Comparison of ENCODE assay signal across 8 cellular contexts in genomic region chr3:10164546-10165393, GRCh38. TPM values are rescaled to one million over a fixed set of nuclear protein-coding genes. Genes with fewer than 3 reads are reported as not detected.
A peak's percentile ranks its signal among the peaks of the same experiment; 100 is the strongest.
DNase-seq lines count a peak whose midpoint lies in the region; ATAC-seq and TF ChIP-seq lines count a peak whose summit lies in the region.

Gene IRAK2, plus strand, starts transcription at chr3:10164919. Its CDS starts 36 bp downstream, at chr3:10164955.

- ATAC-seq in GM18517 (IDR thresholded peaks at IDR 0.05; ENCODE audit: unreplicated experiment) (peak; percentile 63), HG03064 (IDR thresholded peaks at IDR 0.05; ENCODE audit: low read depth, unreplicated experiment) (peak; percentile 88), thoracic aorta (ENCODE audit: insufficient number of reproducible peaks, low FRiP score, low read depth) (peak; percentile 81)

- peak; percentile 62 for DNase-seq in A673 (ENCODE audit: low spot score)
- peak; percentile 39 to 65 for DNase-seq in SHP77 (lab: John Stamatoyannopoulos, UW)
- DNase-seq in activated naive CD4-positive, alpha-beta T cell treated with anti-CD3 and anti-CD28 coated beads, Interleukin-2, amount 50 U/mL, for 16 hours: peak; percentile 63
- peak; percentile 75 for DNase-seq in glomerular visceral epithelial cell (ENCODE audit: extremely low spot score)
- peak; percentile 25 for DNase-seq in occipital lobe (lab: John Stamatoyannopoulos, UW)
- DNase-seq in thoracic aorta (ENCODE audit: low spot score): peak; percentile 31

- H3K4me3 ChIP-seq in A673 (ENCODE audit: low read depth, low read length, poor library complexity, severe bottlenecking) (peak within 1 kb of the TSS; percentile 76), thoracic aorta (peak within 1 kb of the TSS; percentile 87)

- H3K27me3 ChIP-seq in A673 (replicated peaks; ENCODE audit: insufficient read depth, low read depth, low read length, poor library complexity): no peaks in the 10 kb centered on the region
- H3K27me3 ChIP-seq in thoracic aorta (replicated peaks; ENCODE audit: insufficient read depth): no peaks in the 10 kb centered on the region

- no TSS peak for BruUV-seq in A673 (replicated peaks; lab: Mats Ljungman, UMichigan)

- intact Hi-C loops in A673 (cut with micrococcal nuclease; ENCODE audit: unreplicated experiment): no loop called here

- H3K36me3 ChIP-seq in A673 (ENCODE audit: insufficient read depth, low read length, poor library complexity, severe bottlenecking) (no peaks in the 10 kb centered on the region), thoracic aorta (no peaks in the 10 kb centered on the region)

- POLR2A ChIA-PET in A673 (lab: Charles Lee; ENCODE audit: low non-redundant PET): no interaction called here

- H3K9me3 ChIP-seq in A673 (ENCODE audit: low read depth, low read length, poor library complexity, severe bottlenecking) (no peaks in the 10 kb centered on the region), thoracic aorta (no peaks in the 10 kb centered on the region)

- peak; percentile 59 for TF ChIP-seq CTCF in A673 (conservative IDR thresholded peaks at IDR 0.05; ENCODE audit: low read depth, low read length)
- peak; percentile 99 for TF ChIP-seq CTCF in thoracic aorta (IDR thresholded peaks at IDR 0.05)

- CTCF ChIA-PET in A673 (lab: Charles Lee): no interaction called here

- H3K4me1 ChIP-seq in A673 (ENCODE audit: insufficient read depth, low read length, poor library complexity, severe bottlenecking) (peaks cover 12% of the 10 kb centered on the region), thoracic aorta (ENCODE audit: control insufficient read depth in 1 of 2, low read depth in 2 of 2) (peaks cover 9 to 15% of the 10 kb centered on the region in 2 donors)

- H3K27ac ChIP-seq in A673 (ENCODE audit: low read depth, low read length, poor library complexity, severe bottlenecking) (no peak within 1 kb of the TSS), thoracic aorta (peak within 1 kb of the TSS; percentile 60 to 85)

RNA-seq across cellular contexts. Expression of gene IRAK2, which starts in this region (rescaled TPM):
- total RNA-seq in A673 (2021): 0.34 and 0.63 TPM in 2 replicates
- 3.7 TPM for total RNA-seq in occipital lobe
- total RNA-seq in thoracic aorta: 10 to 100 TPM in 1 of 2 donors, 1 to 10 TPM in 1; 5.7 to 13.8 TPM

Comparison
In these comparisons a context has a peak if more than half of its experiments do, and no peak if none do; other contexts are left out.
1. Peak in DNase-seq and H3K4me3 ChIP-seq in A673; RNA of the gene not detected or under 1 TPM.
2. DNase-seq: peak in every context shown above with its lines; median percentile 75 in glomerular visceral epithelial cell; 63 in activated naive CD4-positive, alpha-beta T cell treated with anti-CD3 and anti-CD28 coated beads, Interleukin-2, amount 50 U/mL, for 16 hours; 62 in A673; 52 in SHP77; 31 in thoracic aorta; 25 in occipital lobe.